9 cellular contexts compared by ENCODE assay signal in genomic region chr4:7206385-7206784, GRCh38. TPM values are rescaled to one million over a fixed set of nuclear protein-coding genes. Genes with fewer than 3 reads are reported as not detected.
DNase-seq lines count a peak whose midpoint lies in the region; ATAC-seq and TF ChIP-seq lines count a peak whose summit lies in the region.
"Had no signal": no experiment of that assay in that cellular context is flagged by ENCODE, and none has a peak within 500 bp of the region (broad histone marks: within the 10 kb centered on the region; RNA-seq: fewer than 3 reads in every experiment).

No MANE protein-coding gene starts in this region.

- H3K27me3 Mint-ChIP-seq in T-helper 17 cell: peaks cover 49% of the 10 kb centered on the region
- H3K27me3 Mint-ChIP-seq in stimulated activated naive B cell treated with anti-CD40 and anti-IgM and Interleukin-4, amounts not matched to agents 10 μg/mL and 1 μg/mL and 100 μg/mL, for 72 hours: peaks cover 7 to 14% of the 10 kb centered on the region in 2 donors

- DNase-seq in EL (peak; percentile 68), SW480 (ENCODE audit: low spot score) (peak; percentile 42), foreskin fibroblast (peak; percentile 53 to 69), retinal pigment epithelial cell (ENCODE audit: low read depth) (peak; percentile 92), COLO668 (lab: John Stamatoyannopoulos, UW; ENCODE audit: unreplicated experiment) (no peak), T-helper 17 cell (no peak)
- DNase-seq in stimulated activated naive B cell treated with anti-CD40 and anti-IgM and Interleukin-4, amounts not matched to agents 10 μg/mL and 1 μg/mL and 100 μg/mL, for 72 hours: no peak
- DNase-seq: NCI-H1105 had no signal

- no peak overlapping the region for H3K4me3 Mint-ChIP-seq in T-helper 17 cell
- H3K4me3 Mint-ChIP-seq in stimulated activated naive B cell treated with anti-CD40 and anti-IgM and Interleukin-4, amounts not matched to agents 10 μg/mL and 1 μg/mL and 100 μg/mL, for 72 hours: no peak overlapping the region

- no peaks in the 10 kb centered on the region for H3K4me1 Mint-ChIP-seq in T-helper 17 cell
- H3K4me1 Mint-ChIP-seq in stimulated activated naive B cell treated with anti-CD40 and anti-IgM and Interleukin-4, amounts not matched to agents 10 μg/mL and 1 μg/mL and 100 μg/mL, for 72 hours: no peaks in the 10 kb centered on the region

- TF ChIP-seq CTCF in foreskin fibroblast (IDR thresholded peaks at IDR 0.05; ENCODE audit: low read depth, low read length) (no peak), retinal pigment epithelial cell (conservative IDR thresholded peaks at IDR 0.05; ENCODE audit: low read depth, low read length) (no peak)

- H3K36me3 Mint-ChIP-seq in T-helper 17 cell (ENCODE audit: low read depth): no peaks in the 10 kb centered on the region
- no peaks in the 10 kb centered on the region for H3K36me3 Mint-ChIP-seq in stimulated activated naive B cell treated with anti-CD40 and anti-IgM and Interleukin-4, amounts not matched to agents 10 μg/mL and 1 μg/mL and 100 μg/mL, for 72 hours

- no peak overlapping the region for H3K4me3 ChIP-seq in foreskin fibroblast (ENCODE audit: low read depth in 1 of 2, low read length in 2 of 2)
- H3K4me3 ChIP-seq in retinal pigment epithelial cell (ENCODE audit: low read length): no peak overlapping the region

- H3K9me3 Mint-ChIP-seq in stimulated activated naive B cell treated with anti-CD40 and anti-IgM and Interleukin-4, amounts not matched to agents 10 μg/mL and 1 μg/mL and 100 μg/mL, for 72 hours: no peaks in the 10 kb centered on the region

- no peak overlapping the region for H3K27ac Mint-ChIP-seq in T-helper 17 cell
- no peak overlapping the region for H3K27ac Mint-ChIP-seq in stimulated activated naive B cell treated with anti-CD40 and anti-IgM and Interleukin-4, amounts not matched to agents 10 μg/mL and 1 μg/mL and 100 μg/mL, for 72 hours

- H3K9me3 ChIP-seq in T-helper 17 cell (ENCODE audit: control insufficient read depth, low read length, poor library complexity, severe bottlenecking): no peaks in the 10 kb centered on the region

- ATAC-seq in T-helper 17 cell (no peak), HG03342 (IDR thresholded peaks at IDR 0.05; ENCODE audit: unreplicated experiment) (no peak)
- ATAC-seq in stimulated activated naive B cell treated with anti-CD40 and anti-IgM and Interleukin-4, amounts not matched to agents 10 μg/mL and 1 μg/mL and 100 μg/mL, for 72 hours (replicated peaks): no peak

RNA-seq across cellular contexts. Expression of gene SORCS2, which starts 14.0 kb away (rescaled TPM):
- total RNA-seq in T-helper 17 cell: not detected

Comparison
In these comparisons a context has a peak if more than half of its experiments do, and no peak if none do; other contexts are left out.
1. DNase-seq: peak in EL (single experiment), SW480 (single experiment), foreskin fibroblast (2 of 2) and retinal pigment epithelial cell (single experiment); none in COLO668 (single experiment), T-helper 17 cell (0 of 3) and stimulated activated naive B cell treated with anti-CD40 and anti-IgM and Interleukin-4, amounts not matched to agents 10 μg/mL and 1 μg/mL and 100 μg/mL, for 72 hours (single experiment).